In the genomic region with DNA sequence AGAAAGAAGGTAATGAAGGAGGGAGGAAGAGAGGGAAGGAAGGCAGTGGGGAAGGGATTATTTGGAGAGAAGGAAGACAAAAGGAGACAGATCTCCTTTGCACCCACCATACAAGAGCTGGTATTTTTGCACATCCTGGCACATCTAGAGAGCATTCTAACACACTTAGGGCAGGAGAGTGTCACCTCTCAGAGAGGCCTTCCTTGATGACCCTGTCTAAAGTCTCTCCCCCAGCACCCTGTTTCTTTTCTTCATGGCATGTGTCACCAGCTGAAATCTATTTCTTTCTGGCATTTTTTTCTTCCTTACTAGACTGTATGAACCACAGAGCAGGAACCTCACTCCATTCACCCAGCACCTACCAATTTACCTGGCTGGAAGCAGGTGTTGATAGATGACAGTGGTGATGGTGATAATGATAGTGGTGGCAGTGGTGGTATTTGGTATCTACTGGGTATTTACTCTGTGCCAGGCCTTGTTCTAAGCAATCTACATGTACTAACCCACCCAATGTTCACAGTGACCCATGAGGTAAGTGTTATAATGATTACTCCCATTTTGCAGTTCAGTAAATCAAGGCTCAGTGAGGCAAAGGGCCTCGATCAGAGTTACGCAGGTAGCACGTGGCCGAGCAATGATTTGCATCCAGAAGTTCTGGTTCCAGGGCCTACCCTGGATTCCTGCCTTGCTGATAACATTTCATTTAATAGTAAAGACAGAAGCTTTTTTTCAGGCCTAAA, we compare ENCODE assay signal across 19 cellular contexts.
DNase-seq lines count a peak whose midpoint lies in the region; ATAC-seq and TF ChIP-seq lines count a peak whose summit lies in the region.
"Had no signal": no experiment of that assay in that cellular context is flagged by ENCODE, and none has a peak within 500 bp of the region (broad histone marks: within the 10 kb centered on the region; RNA-seq: fewer than 3 reads in every experiment).

No MANE protein-coding gene starts in this region.

- H3K9ac ChIP-seq in OCI-LY1 (ENCODE audit: low read length) = peak overlapping the region; percentile 20; the same call in 1 of the 2 replicates

- H3K9me3 ChIP-seq in OCI-LY1 (ENCODE audit: low read length) = no peaks in the 10 kb centered on the region
- H3K9me3 ChIP-seq: left lung had no signal

- no peaks in the 10 kb centered on the region for H3K79me2 ChIP-seq in OCI-LY1 (ENCODE audit: insufficient read depth, low read length)

- no peak for ATAC-seq in activated naive CD8-positive, alpha-beta T cell treated with anti-CD3 and anti-CD28 coated beads, Interleukin-2, amount 10 ng/mL, durations not matched to agents 7 days and 5 days (ENCODE audit: low read depth)
- ATAC-seq in GM19455 (IDR thresholded peaks at IDR 0.05; ENCODE audit: unreplicated experiment) (no peak), GM21619 (IDR thresholded peaks at IDR 0.05; ENCODE audit: unreplicated experiment) (no peak)
- ATAC-seq: left lung had no signal

- H3K27ac ChIP-seq in OCI-LY1 (ENCODE audit: low read depth, low read length, poor library complexity, severe bottlenecking) = peak overlapping the region; percentile 85
- H3K27ac ChIP-seq: 22Rv1, left lung had no signal

- DNase-seq in NCI-H2171 treated with DMSO at 0.1 percent for 48 hours (lab: John Stamatoyannopoulos, UW) (peak; percentile 20), NCI-H2171 (lab: John Stamatoyannopoulos, UW) (no peak), neural crest cell (ENCODE audit: low read depth, low spot score) (no peak), H7 (no peak)
- no peak for DNase-seq in activated naive CD8-positive, alpha-beta T cell treated with anti-CD3 and anti-CD28 coated beads, Interleukin-2, amount 10 ng/mL, durations not matched to agents 7 days and 5 days
- DNase-seq: activated gamma-delta T cell treated with Interleukin-2 at 50 U/mL for 16 hours, AML-193, Calu3, EL, glutamatergic neuron, KBM-7, left lung, NCI-H187 treated with DMSO at 0.1 percent for 48 hours, NCI-H510A treated with DMSO at 0.1 percent for 48 hours, SW 1271 had no signal

- H3K9me2 ChIP-seq in OCI-LY1 (ENCODE audit: low read depth, low read length) = no peaks in the 10 kb centered on the region

- peaks cover 4% of the 10 kb centered on the region; the same call in 1 of the 2 replicates for H3F3A ChIP-seq in OCI-LY1 (ENCODE audit: insufficient read depth, low read length)

- H3K4me2 ChIP-seq in OCI-LY1 (ENCODE audit: low read length) = peak overlapping the region; percentile 7; the same call in 1 of the 2 replicates

- no peak for TF ChIP-seq CTCF in OCI-LY1 (IDR thresholded peaks at IDR 0.05; ENCODE audit: low read length)
- TF ChIP-seq CTCF in neural crest cell (conservative IDR thresholded peaks at IDR 0.05) = no peak

- no peaks in the 10 kb centered on the region for H4K20me1 ChIP-seq in OCI-LY1 (ENCODE audit: insufficient read depth, low read length)

- peaks cover 38% of the 10 kb centered on the region for H3K4me1 Mint-ChIP-seq in activated naive CD8-positive, alpha-beta T cell treated with anti-CD3 and anti-CD28 coated beads, Interleukin-2, amount 10 ng/mL, durations not matched to agents 7 days and 5 days
- peaks cover 9% of the 10 kb centered on the region for H3K4me1 Mint-ChIP-seq in neural crest cell

- H3K4me3 ChIP-seq in OCI-LY1 (ENCODE audit: low read depth, low read length, poor library complexity, severe bottlenecking) = no peak overlapping the region
- no peak overlapping the region for H3K4me3 ChIP-seq in H7 (ENCODE audit: insufficient read depth, low read depth, low read length)
- H3K4me3 ChIP-seq: left lung had no signal

- H3K36me3 ChIP-seq in OCI-LY1 (ENCODE audit: insufficient read depth, low read length) = peaks cover 51% of the 10 kb centered on the region
- H3K36me3 ChIP-seq in H7 (replicated peaks; ENCODE audit: control insufficient read depth, insufficient read depth, low read length) = no peaks in the 10 kb centered on the region
- H3K36me3 ChIP-seq: left lung had no signal

- H3K36me3 Mint-ChIP-seq in activated naive CD8-positive, alpha-beta T cell treated with anti-CD3 and anti-CD28 coated beads, Interleukin-2, amount 10 ng/mL, durations not matched to agents 7 days and 5 days = peaks cover 55% of the 10 kb centered on the region
- no peaks in the 10 kb centered on the region for H3K36me3 Mint-ChIP-seq in neural crest cell (ENCODE audit: low read depth)

- H3K27me3 ChIP-seq in OCI-LY1 (ENCODE audit: insufficient read depth, low read length) (no peaks in the 10 kb centered on the region), H7 (ENCODE audit: control insufficient read depth, insufficient read depth, low read length) (no peaks in the 10 kb centered on the region)
- H3K27me3 ChIP-seq: left lung had no signal

- no peaks in the 10 kb centered on the region for H3K27me3 Mint-ChIP-seq in activated naive CD8-positive, alpha-beta T cell treated with anti-CD3 and anti-CD28 coated beads, Interleukin-2, amount 10 ng/mL, durations not matched to agents 7 days and 5 days
- H3K27me3 Mint-ChIP-seq in neural crest cell (ENCODE audit: low read depth) = no peaks in the 10 kb centered on the region

- POLR2A ChIA-PET in activated naive CD8-positive, alpha-beta T cell treated with anti-CD3 and anti-CD28 coated beads, Interleukin-2, amount 10 ng/mL, durations not matched to agents 7 days and 5 days (lab: Charles Lee) = interaction anchor here (0.5 to 0.7 kb wide), 3 partner anchors 11 to 48 kb away, joined by 3 to 5 read pairs (median 3); no protein-coding TSS in a partner anchor

- no peaks in the 10 kb centered on the region for H3K9me3 Mint-ChIP-seq in activated naive CD8-positive, alpha-beta T cell treated with anti-CD3 and anti-CD28 coated beads, Interleukin-2, amount 10 ng/mL, durations not matched to agents 7 days and 5 days
- H3K9me3 Mint-ChIP-seq in neural crest cell = no peaks in the 10 kb centered on the region

- no peak overlapping the region for H2AFZ ChIP-seq in OCI-LY1 (ENCODE audit: low read length)

- no peak overlapping the region for H3K4me3 Mint-ChIP-seq in activated naive CD8-positive, alpha-beta T cell treated with anti-CD3 and anti-CD28 coated beads, Interleukin-2, amount 10 ng/mL, durations not matched to agents 7 days and 5 days
- no peak overlapping the region for H3K4me3 Mint-ChIP-seq in neural crest cell

- H3K27ac Mint-ChIP-seq in activated naive CD8-positive, alpha-beta T cell treated with anti-CD3 and anti-CD28 coated beads, Interleukin-2, amount 10 ng/mL, durations not matched to agents 7 days and 5 days = peak overlapping the region; percentile 43
- H3K27ac Mint-ChIP-seq in neural crest cell (ENCODE audit: unreplicated experiment) = peak overlapping the region; percentile 46

- peaks cover 73% of the 10 kb centered on the region for H3K4me1 ChIP-seq in OCI-LY1 (ENCODE audit: insufficient read depth, low read length, severe bottlenecking)
